In genomic region chr14:48615618-48616017, GRCh38 we compare ENCODE assay signal across 7 cellular contexts.
"Had no signal": no experiment of that assay in that cellular context is flagged by ENCODE, and none has a peak within 500 bp of the region (broad histone marks: within the 10 kb centered on the region; RNA-seq: fewer than 3 reads in every experiment).

No MANE protein-coding gene starts in this region.

- ATAC-seq: HepG2, K562 had no signal

- DNase-seq: IMR-90, KBM-7, KG1 had no signal

- H3K27me3 Mint-ChIP-seq: IgD-negative memory B cell had no signal

- H3K27ac ChIP-seq: HL-60 had no signal

- H3K4me1 Mint-ChIP-seq: IgD-negative memory B cell had no signal

- H3K36me3 Mint-ChIP-seq: IgD-negative memory B cell had no signal

- H3K4me3 Mint-ChIP-seq: IgD-negative memory B cell had no signal

- H3K4me3 ChIP-seq: K562 had no signal
